ENCODE assay signal across 26 cellular contexts in genomic region chr18:77754475-77755044, GRCh38.
"Had no signal": no experiment of that assay in that cellular context is flagged by ENCODE, and none has a peak within 500 bp of the region (broad histone marks: within the 10 kb centered on the region; RNA-seq: fewer than 3 reads in every experiment).

No MANE protein-coding gene starts in this region.

- FAIRE-seq: frontal cortex, keratinocyte, pancreas had no signal

- ATAC-seq: activated T-cell treated with anti-CD3 and anti-CD28 coated beads, Interleukin-2, amount 50 U/mL, for 4 hours; esophagus mucosa; left colon; pancreas; psoas muscle; upper lobe of right lung had no signal

- H3K27ac ChIP-seq: adrenal gland, ascending aorta, pancreas, psoas muscle, right atrium auricular region, spleen, thyroid gland, upper lobe of right lung had no signal

- DNase-seq: activated CD4-positive, alpha-beta T cell treated with anti-CD3 and anti-CD28 coated beads for 4 hours; activated CD4-positive, alpha-beta T cell treated with anti-CD3 and anti-CD28 coated beads, Interleukin-2, amount 50 U/mL, for 48 hours; activated CD4-positive, CD25-positive, alpha-beta regulatory T cell; activated CD8-positive, alpha-beta memory T cell treated with anti-CD3 and anti-CD28 coated beads, Interleukin-2, amount 50 U/mL, for 48 hours; activated naive CD4-positive, alpha-beta T cell; activated T-cell treated with anti-CD3 and anti-CD28 coated beads, Interleukin-2, amount 50 U/mL, for 4 hours; adrenal gland; central memory CD4-positive, alpha-beta T cell; dermis blood vessel endothelial cell; effector CD8-positive, alpha-beta T cell; glutamatergic neuron; hippocampal formation; left colon; nephron progenitor cell; pancreas; psoas muscle; spleen; stimulated activated CD4-positive, alpha-beta T cell treated with anti-CD3 and anti-CD28 coated beads, Interleukin-4, amount 100 ng/mL, for 24 hours; stimulated activated naive CD4-positive, alpha-beta T cell treated with Interleukin-2 at 50 U/mL for 16 hours; thyroid gland; upper lobe of right lung had no signal

- H3K27me3 ChIP-seq: adrenal gland, ascending aorta, pancreas, right atrium auricular region, thyroid gland, upper lobe of right lung had no signal

- H3K9me3 ChIP-seq: adrenal gland, ascending aorta, pancreas, psoas muscle, right atrium auricular region, spleen, thyroid gland, upper lobe of right lung had no signal

- H3K4me3 ChIP-seq: adrenal gland, ascending aorta, pancreas, psoas muscle, right atrium auricular region, spleen, thyroid gland, upper lobe of right lung had no signal

- H3K4me1 ChIP-seq: adrenal gland, ascending aorta, pancreas, psoas muscle, right atrium auricular region, spleen, thyroid gland, upper lobe of right lung had no signal

- H3K36me3 ChIP-seq: adrenal gland, ascending aorta, pancreas, right atrium auricular region, spleen, thyroid gland, upper lobe of right lung had no signal
